In the genomic region with DNA sequence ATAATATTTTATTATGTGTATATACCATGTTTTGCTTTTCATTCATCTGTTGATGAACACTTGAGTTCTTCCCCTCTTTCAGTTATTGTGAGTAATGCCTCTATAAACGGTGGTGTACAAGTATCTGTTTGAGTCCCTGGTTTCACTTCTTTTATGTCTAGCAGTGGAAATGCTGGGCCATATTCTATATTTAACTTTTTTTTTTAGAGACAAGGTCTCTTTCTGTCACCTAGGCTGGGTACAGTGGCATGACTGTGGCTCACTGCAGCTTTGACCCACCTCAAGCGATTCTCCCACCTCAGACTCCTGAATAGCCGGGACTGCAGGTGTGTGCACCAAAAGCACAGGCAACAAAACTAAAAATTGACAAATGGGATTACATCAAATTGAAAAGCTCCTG, we compare ENCODE assay signal across 11 cellular contexts. TPM values are rescaled to one million over a fixed set of nuclear protein-coding genes. Genes with fewer than 3 reads are reported as not detected.
DNase-seq lines count a peak whose midpoint lies in the region; ATAC-seq, FAIRE-seq and TF ChIP-seq lines count a peak whose summit lies in the region.
"Had no signal": no experiment of that assay in that cellular context is flagged by ENCODE, and none has a peak within 500 bp of the region (broad histone marks: within the 10 kb centered on the region; RNA-seq: fewer than 3 reads in every experiment).

No MANE protein-coding gene starts in this region.

- H3K27me3 ChIP-seq in hepatocyte, result no peaks in the 10 kb centered on the region

- H3K27ac Mint-ChIP-seq in naive B cell, result peak overlapping the region; percentile 11 to 90 (median 53)

- H2AFZ ChIP-seq in hepatocyte, result no peak overlapping the region

- H3K27me3 Mint-ChIP-seq in naive B cell, result no peaks in the 10 kb centered on the region

- 96% methylated on average over 3 of the region's 3 CpGs for WGBS in hepatocyte (ENCODE audit: low lambda C conversion rate, missing lambda C conversion rate)

- H3K4me1 Mint-ChIP-seq in naive B cell, result peaks cover 40 to 72% (median 68%) of the 10 kb centered on the region in 3 donors

- no peaks in the 10 kb centered on the region for H3K9me3 Mint-ChIP-seq in naive B cell

- no peaks in the 10 kb centered on the region for H3K9me2 ChIP-seq in hepatocyte (replicated peaks; ENCODE audit: insufficient read depth)

- peak overlapping the region; percentile 0 to 86 (median 64) for H3K4me3 Mint-ChIP-seq in naive B cell

- no peaks in the 10 kb centered on the region for H3K4me1 ChIP-seq in hepatocyte (ENCODE audit: insufficient read depth)

- no peak for FAIRE-seq in GM19239 (lab: Jason Lieb, UNC)
- FAIRE-seq: A549 had no signal

- H3K4me2 ChIP-seq in hepatocyte, result no peak overlapping the region
- H3K4me2 ChIP-seq: A549 had no signal

- H3K36me3 ChIP-seq in hepatocyte (replicated peaks; ENCODE audit: insufficient read depth, low read depth), result no peaks in the 10 kb centered on the region

- H3K79me2 ChIP-seq in hepatocyte, result peaks cover 82% of the 10 kb centered on the region

- ATAC-seq in activated CD4-positive, CD25-positive, alpha-beta regulatory T cell treated with anti-CD3 and anti-CD28 coated beads, Interleukin-2, amount 50 U/mL, for 24 hours, result peak; percentile 91 to 93
- ATAC-seq in GM21825 (IDR thresholded peaks at IDR 0.05; ENCODE audit: unreplicated experiment), result peak; percentile 89
- ATAC-seq in HG03565 (IDR thresholded peaks at IDR 0.05; ENCODE audit: unreplicated experiment), result peak; percentile 82
- ATAC-seq in naive B cell (ENCODE audit: low read depth in 2 of 2), result peak; percentile 93 to 97
- ATAC-seq: A549, left ventricle myocardium superior had no signal

- no peak overlapping the region for H3K4me3 ChIP-seq in hepatocyte
- H3K4me3 ChIP-seq: A549 had no signal

- H4K20me1 ChIP-seq in hepatocyte (ENCODE audit: insufficient read depth, poor library complexity, severe bottlenecking), result no peaks in the 10 kb centered on the region

- H3K36me3 Mint-ChIP-seq in naive B cell, result peaks cover 4% of the 10 kb centered on the region in 2 donors

- H3K9me3 ChIP-seq in hepatocyte (ENCODE audit: low read depth), result no peaks in the 10 kb centered on the region
- H3K9me3 ChIP-seq: A549 had no signal

- TF ChIP-seq CTCF in hepatocyte (IDR thresholded peaks at IDR 0.05; ENCODE audit: poor library complexity), result no peak

- H3K27ac ChIP-seq in hepatocyte, result no peak overlapping the region
- H3K27ac ChIP-seq: A549 had no signal

- no peak for DNase-seq in activated CD4-positive, CD25-positive, alpha-beta regulatory T cell (lab: John Stamatoyannopoulos, UW)
- DNase-seq in naive B cell (peak; percentile 35), hepatocyte (ENCODE audit: low spot score) (no peak), GM19239 (ENCODE audit: insufficient read length, low spot score) (no peak), NCI-H2196 treated with DMSO at 0.1 percent for 48 hours (lab: John Stamatoyannopoulos, UW; ENCODE audit: unreplicated experiment) (no peak)
- DNase-seq: left ventricle myocardium superior, NCI-H446 treated with DMSO at 0.1 percent for 48 hours had no signal

RNA-seq across cellular contexts. Expression of a gene that starts 19.9 kb away (rescaled TPM):
- polyA plus RNA-seq in naive B cell (ENCODE audit: low read depth in 6 of 6) (10 to 100 TPM; 60.0 to 74.7 (median 63.9) TPM), hepatocyte (58.6 and 75.7 TPM in 2 replicates)
- 115 and 128 TPM in 2 replicates for total RNA-seq in hepatocyte
